ENCODE assay signal across 21 cellular contexts in the genomic region with DNA sequence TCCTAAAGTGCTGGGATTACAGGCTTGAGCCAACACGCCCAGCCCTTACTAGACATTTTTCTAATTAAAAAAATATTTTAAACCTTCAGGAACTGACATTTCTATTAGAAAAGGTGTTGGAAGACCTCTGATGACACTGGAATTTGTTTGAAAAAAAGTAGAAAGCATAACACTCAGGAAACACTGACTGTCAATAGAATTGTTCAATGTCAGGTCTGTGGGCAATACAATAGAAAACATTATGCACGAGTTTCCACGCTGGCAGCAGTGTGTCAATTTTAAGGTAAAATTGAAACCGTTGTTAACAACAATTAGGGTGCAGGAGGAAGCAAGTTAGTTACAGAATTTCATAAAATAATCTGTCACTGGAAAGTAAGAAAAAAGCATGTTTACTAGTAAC.
"Had no signal": no experiment of that assay in that cellular context is flagged by ENCODE, and none has a peak within 500 bp of the region (broad histone marks: within the 10 kb centered on the region; RNA-seq: fewer than 3 reads in every experiment).

No MANE protein-coding gene starts in this region.

- ATAC-seq: effector memory CD8-positive, alpha-beta T cell; esophagus mucosa; foreskin keratinocyte; gastrocnemius medialis; gastroesophageal sphincter; heart left ventricle; heart right ventricle had no signal

- DNase-seq: colonic mucosa; cortex of kidney; dermis blood vessel endothelial cell; dorsolateral prefrontal cortex; effector CD4-positive, alpha-beta T cell; effector CD8-positive, alpha-beta T cell; effector memory CD4-positive, alpha-beta T cell; effector memory CD8-positive, alpha-beta T cell; endodermal cell; erythroblast; esophagus squamous epithelium; foreskin fibroblast; foreskin keratinocyte; foreskin melanocyte; gastrocnemius medialis; glutamatergic neuron; head of caudate nucleus; heart left ventricle; heart right ventricle had no signal
